In the genomic region with DNA sequence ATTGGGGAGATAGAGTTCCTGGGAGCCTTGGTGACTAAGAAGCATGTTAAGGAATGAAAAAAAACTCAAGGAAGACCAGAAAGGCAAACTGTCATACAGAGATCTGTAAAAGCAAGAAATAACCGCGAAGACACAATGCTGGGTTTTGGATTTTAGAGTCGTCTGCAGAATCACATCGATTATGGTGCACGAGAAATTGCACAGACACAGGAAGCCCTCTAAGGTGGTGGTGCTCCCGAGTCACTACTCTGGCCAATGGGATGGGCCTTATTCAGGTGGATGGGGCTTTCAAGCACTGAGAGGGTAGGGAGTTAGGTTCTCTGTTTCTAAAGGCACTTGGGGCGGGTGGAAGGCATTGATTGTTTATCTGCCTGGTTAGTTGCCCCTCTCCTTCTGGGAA, we compare ENCODE assay signal across 1 cellular context.
TF ChIP-seq lines count a peak whose summit lies in the region.

No MANE protein-coding gene starts in this region.

TF ChIP-seq in GM23338, 12 proteins besides CTCF, POLR2A, EP300 and RAD21 (continued from another document):
- TF ChIP-seq, protein P1, sequence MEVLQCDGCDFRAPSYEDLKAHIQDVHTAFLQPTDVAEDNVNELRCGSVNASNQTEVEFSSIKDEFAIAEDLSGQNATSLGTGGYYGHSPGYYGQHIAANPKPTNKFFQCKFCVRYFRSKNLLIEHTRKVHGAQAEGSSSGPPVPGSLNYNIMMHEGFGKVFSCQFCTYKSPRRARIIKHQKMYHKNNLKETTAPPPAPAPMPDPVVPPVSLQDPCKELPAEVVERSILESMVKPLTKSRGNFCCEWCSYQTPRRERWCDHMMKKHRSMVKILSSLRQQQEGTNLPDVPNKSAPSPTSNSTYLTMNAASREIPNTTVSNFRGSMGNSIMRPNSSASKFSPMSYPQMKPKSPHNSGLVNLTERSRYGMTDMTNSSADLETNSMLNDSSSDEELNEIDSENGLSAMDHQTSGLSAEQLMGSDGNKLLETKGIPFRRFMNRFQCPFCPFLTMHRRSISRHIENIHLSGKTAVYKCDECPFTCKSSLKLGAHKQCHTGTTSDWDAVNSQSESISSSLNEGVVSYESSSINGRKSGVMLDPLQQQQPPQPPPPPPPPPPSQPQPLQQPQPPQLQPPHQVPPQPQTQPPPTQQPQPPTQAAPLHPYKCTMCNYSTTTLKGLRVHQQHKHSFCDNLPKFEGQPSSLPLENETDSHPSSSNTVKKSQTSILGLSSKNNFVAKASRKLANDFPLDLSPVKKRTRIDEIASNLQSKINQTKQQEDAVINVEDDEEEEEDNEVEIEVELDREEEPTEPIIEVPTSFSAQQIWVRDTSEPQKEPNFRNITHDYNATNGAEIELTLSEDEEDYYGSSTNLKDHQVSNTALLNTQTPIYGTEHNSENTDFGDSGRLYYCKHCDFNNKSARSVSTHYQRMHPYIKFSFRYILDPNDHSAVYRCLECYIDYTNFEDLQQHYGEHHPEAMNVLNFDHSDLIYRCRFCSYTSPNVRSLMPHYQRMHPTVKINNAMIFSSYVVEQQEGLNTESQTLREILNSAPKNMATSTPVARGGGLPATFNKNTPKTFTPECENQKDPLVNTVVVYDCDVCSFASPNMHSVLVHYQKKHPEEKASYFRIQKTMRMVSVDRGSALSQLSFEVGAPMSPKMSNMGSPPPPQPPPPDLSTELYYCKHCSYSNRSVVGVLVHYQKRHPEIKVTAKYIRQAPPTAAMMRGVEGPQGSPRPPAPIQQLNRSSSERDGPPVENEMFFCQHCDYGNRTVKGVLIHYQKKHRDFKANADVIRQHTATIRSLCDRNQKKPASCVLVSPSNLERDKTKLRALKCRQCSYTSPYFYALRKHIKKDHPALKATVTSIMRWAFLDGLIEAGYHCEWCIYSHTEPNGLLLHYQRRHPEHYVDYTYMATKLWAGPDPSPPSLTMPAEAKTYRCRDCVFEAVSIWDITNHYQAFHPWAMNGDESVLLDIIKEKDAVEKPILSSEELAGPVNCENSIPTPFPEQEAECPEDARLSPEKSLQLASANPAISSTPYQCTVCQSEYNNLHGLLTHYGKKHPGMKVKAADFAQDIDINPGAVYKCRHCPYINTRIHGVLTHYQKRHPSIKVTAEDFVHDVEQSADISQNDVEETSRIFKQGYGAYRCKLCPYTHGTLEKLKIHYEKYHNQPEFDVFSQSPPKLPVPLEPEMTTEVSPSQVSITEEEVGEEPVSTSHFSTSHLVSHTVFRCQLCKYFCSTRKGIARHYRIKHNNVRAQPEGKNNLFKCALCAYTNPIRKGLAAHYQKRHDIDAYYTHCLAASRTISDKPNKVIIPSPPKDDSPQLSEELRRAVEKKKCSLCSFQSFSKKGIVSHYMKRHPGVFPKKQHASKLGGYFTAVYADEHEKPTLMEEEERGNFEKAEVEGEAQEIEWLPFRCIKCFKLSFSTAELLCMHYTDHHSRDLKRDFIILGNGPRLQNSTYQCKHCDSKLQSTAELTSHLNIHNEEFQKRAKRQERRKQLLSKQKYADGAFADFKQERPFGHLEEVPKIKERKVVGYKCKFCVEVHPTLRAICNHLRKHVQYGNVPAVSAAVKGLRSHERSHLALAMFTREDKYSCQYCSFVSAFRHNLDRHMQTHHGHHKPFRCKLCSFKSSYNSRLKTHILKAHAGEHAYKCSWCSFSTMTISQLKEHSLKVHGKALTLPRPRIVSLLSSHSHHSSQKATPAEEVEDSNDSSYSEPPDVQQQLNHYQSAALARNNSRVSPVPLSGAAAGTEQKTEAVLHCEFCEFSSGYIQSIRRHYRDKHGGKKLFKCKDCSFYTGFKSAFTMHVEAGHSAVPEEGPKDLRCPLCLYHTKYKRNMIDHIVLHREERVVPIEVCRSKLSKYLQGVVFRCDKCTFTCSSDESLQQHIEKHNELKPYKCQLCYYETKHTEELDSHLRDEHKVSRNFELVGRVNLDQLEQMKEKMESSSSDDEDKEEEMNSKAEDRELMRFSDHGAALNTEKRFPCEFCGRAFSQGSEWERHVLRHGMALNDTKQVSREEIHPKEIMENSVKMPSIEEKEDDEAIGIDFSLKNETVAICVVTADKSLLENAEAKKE (CRISPR knock-in tag; IDR thresholded peaks at IDR 0.05), result no peak
- TF ChIP-seq POLR2AphosphoS5 (IDR thresholded peaks at IDR 0.05; ENCODE audit: low read depth) (no peak), REST (IDR thresholded peaks at IDR 0.05; ENCODE audit: unreplicated experiment) (no peak), CREB1 (CRISPR knock-in tag; IDR thresholded peaks at IDR 0.05; ENCODE audit: low read depth) (no peak), ZNF331 (CRISPR knock-in tag; IDR thresholded peaks at IDR 0.05; ENCODE audit: low read depth) (no peak), NANOG (IDR thresholded peaks at IDR 0.05; ENCODE audit: borderline replicate concordance) (no peak), EZH2 (IDR thresholded peaks at IDR 0.05; ENCODE audit: low read depth, unreplicated experiment) (no peak), ZNF114 (CRISPR knock-in tag; IDR thresholded peaks at IDR 0.05) (no peak), JUNB (IDR thresholded peaks at IDR 0.05; ENCODE audit: unreplicated experiment) (no peak)
